ENCODE assay signal across 7 cellular contexts in the genomic region with DNA sequence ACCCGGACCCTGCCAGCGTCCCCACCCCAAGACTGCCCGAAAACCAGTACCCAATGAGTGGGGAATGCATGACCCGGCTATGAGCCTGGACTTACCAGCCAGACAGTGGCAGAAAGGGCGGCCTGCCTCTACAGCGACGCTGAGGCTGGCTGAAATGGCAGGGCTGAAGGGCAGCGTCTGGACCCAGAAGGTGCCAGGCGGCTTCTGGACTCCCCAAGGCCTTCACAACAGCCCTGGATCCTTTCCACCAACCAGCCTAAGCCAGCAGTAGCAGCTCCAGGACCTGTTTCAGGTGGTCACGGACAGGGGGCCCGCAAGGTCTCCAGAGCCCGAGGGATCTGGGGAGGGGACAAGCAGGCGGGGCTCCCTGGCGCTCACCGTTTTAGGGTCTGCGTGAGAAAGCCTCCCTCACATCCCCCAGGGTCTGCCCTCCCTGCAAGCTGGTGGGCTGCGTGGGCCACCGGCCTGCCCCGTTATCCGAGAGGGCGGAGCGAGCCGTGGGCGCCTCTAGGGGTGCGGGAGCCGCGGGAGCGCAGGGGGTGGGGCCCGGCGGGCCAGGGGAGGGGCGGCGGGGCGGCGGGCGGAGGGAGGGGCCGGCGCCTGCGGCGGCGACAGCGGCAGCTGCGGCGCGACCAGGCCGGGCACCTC. TPM values are rescaled to one million over a fixed set of nuclear protein-coding genes. Genes with fewer than 3 reads are reported as not detected.
DNase-seq lines count a peak whose midpoint lies in the region; ATAC-seq and TF ChIP-seq lines count a peak whose summit lies in the region.

A gene with protein sequence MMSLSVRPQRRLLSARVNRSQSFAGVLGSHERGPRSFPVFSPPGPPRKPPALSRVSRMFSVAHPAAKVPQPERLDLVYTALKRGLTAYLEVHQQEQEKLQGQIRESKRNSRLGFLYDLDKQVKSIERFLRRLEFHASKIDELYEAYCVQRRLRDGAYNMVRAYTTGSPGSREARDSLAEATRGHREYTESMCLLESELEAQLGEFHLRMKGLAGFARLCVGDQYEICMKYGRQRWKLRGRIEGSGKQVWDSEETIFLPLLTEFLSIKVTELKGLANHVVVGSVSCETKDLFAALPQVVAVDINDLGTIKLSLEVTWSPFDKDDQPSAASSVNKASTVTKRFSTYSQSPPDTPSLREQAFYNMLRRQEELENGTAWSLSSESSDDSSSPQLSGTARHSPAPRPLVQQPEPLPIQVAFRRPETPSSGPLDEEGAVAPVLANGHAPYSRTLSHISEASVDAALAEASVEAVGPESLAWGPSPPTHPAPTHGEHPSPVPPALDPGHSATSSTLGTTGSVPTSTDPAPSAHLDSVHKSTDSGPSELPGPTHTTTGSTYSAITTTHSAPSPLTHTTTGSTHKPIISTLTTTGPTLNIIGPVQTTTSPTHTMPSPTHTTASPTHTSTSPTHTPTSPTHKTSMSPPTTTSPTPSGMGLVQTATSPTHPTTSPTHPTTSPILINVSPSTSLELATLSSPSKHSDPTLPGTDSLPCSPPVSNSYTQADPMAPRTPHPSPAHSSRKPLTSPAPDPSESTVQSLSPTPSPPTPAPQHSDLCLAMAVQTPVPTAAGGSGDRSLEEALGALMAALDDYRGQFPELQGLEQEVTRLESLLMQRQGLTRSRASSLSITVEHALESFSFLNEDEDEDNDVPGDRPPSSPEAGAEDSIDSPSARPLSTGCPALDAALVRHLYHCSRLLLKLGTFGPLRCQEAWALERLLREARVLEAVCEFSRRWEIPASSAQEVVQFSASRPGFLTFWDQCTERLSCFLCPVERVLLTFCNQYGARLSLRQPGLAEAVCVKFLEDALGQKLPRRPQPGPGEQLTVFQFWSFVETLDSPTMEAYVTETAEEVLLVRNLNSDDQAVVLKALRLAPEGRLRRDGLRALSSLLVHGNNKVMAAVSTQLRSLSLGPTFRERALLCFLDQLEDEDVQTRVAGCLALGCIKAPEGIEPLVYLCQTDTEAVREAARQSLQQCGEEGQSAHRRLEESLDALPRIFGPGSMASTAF (plus strand): TSS at position 608 of the 648 bp plus-strand sequence. CDS start 9,618 bp downstream, outside the sequence.

- peak within 1 kb of the TSS; percentile 72 for H3K9ac ChIP-seq in mucosa of stomach (ENCODE audit: low read length)

- peak; percentile 24 for DNase-seq in LHCN-M2 (ENCODE audit: low read depth)
- peak; percentile 62 for DNase-seq in activated T-cell treated with anti-CD3 and anti-CD28 coated beads, Interleukin-2, amount 50 U/mL, for 1 hour
- DNase-seq in thoracic aorta (ENCODE audit: low spot score), result no peak
- DNase-seq in amniotic stem cell (lab: John Stamatoyannopoulos, UW), result no peak

- H3K4me1 ChIP-seq in mucosa of stomach (ENCODE audit: control insufficient read depth, insufficient read depth, low read length) (peaks cover 32% of the 10 kb centered on the region), thoracic aorta (ENCODE audit: control insufficient read depth in 1 of 2, low read depth in 2 of 2) (peaks cover 29 to 42% of the 10 kb centered on the region in 2 donors)

- H3K36me3 ChIP-seq in mucosa of stomach (ENCODE audit: control insufficient read depth, insufficient read depth, low read length) (no peaks in the 10 kb centered on the region), thoracic aorta (no peaks in the 10 kb centered on the region)

- ATAC-seq in esophagus mucosa (peak; percentile 8), thoracic aorta (ENCODE audit: insufficient number of reproducible peaks, low FRiP score, low read depth) (peak; percentile 52)

- peak within 1 kb of the TSS; percentile 94 to 98 for H3K27ac ChIP-seq in thoracic aorta

- no peak for TF ChIP-seq CTCF in GM12875 (IDR thresholded peaks at IDR 0.05; ENCODE audit: borderline replicate concordance, insufficient read depth, low read depth, low read length)
- TF ChIP-seq CTCF in thoracic aorta (IDR thresholded peaks at IDR 0.05), result no peak

- peak within 1 kb of the TSS; percentile 62 for H3K4me3 ChIP-seq in GM12875 (ENCODE audit: low read depth, low read length)
- H3K4me3 ChIP-seq in mucosa of stomach (ENCODE audit: low read length), result peak within 1 kb of the TSS; percentile 40
- peak within 1 kb of the TSS; percentile 99 for H3K4me3 ChIP-seq in thoracic aorta

- peaks cover 19% of the 10 kb centered on the region for H3K27me3 ChIP-seq in mucosa of stomach (ENCODE audit: control insufficient read depth, insufficient read depth, low read length)
- no peaks in the 10 kb centered on the region for H3K27me3 ChIP-seq in thoracic aorta (replicated peaks; ENCODE audit: insufficient read depth)

- no peaks in the 10 kb centered on the region for H3K9me3 ChIP-seq in mucosa of stomach (ENCODE audit: control insufficient read depth, low read length)
- H3K9me3 ChIP-seq in thoracic aorta, result no peaks in the 10 kb centered on the region

RNA-seq across cellular contexts. Expression of the gene that starts here (rescaled TPM):
- 24.3 and 24.4 TPM in 2 replicates for total RNA-seq in LHCN-M2 (2014; rRNA removed)
- polyA plus RNA-seq in LHCN-M2 (2012), result 49.1 TPM
- 14.3 TPM for total RNA-seq in esophagus mucosa
- total RNA-seq in thoracic aorta, result 100 to 1,000 TPM in 1 of 2 donors, 10 to 100 TPM in 1; 98.0 to 101 TPM

Comparison
In these comparisons a context has a peak if more than half of its experiments do, and no peak if none do; other contexts are left out.
1. H3K4me3 ChIP-seq: peak in every context shown above with its lines; median percentile 99 in thoracic aorta; 62 in GM12875; 40 in mucosa of stomach.
2. DNase-seq: peak in LHCN-M2 (single experiment) and activated T-cell treated with anti-CD3 and anti-CD28 coated beads, Interleukin-2, amount 50 U/mL, for 1 hour (single experiment); none in thoracic aorta (single experiment) and amniotic stem cell (single experiment).